ENCODE assay signal across 11 cellular contexts in the genomic region with DNA sequence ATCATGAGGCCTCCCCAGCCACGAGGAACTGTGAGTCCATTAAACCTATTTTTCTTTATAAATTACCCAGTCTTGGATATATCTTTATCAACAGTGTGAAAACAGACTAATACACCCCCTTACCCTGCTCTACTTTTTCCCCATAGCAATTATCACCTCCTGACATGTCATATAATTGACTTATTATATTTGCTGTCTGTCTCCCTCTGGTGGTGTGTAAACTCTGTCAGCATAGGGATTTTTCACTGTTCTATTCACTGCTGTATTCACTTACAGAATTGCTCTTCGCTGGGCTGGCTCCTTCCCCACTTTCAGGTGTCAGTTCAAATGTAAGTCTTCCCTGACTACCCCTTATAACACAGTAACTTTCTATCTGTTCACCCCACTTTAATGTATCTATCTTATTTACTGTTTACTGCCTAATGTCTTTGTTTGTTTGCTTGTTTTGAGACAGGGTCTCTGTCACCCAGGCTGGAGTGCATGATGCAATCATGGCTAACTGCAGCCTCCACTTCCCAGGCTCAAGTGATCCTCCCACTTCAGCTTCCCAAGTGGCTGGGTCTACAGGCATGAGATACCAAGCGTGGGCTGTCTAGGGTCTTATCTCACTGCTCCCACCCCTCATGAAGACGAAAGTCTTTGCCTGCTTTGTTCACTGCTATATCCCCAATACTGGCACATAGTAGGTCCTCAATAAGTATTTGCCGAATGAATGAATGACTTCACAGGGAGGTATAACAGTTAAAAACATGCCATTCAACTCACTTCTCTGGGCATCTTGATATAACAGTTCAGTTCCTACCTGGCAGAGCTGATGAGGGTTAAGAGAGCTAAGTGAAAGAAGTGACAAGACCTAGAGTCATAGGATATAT. TPM values are rescaled to one million over a fixed set of nuclear protein-coding genes. Genes with fewer than 3 reads are reported as not detected.
A peak's percentile ranks its signal among the peaks of the same experiment; 100 is the strongest.
DNase-seq lines count a peak whose midpoint lies in the region; ATAC-seq and TF ChIP-seq lines count a peak whose summit lies in the region.
"Had no signal": no experiment of that assay in that cellular context is flagged by ENCODE, and none has a peak within 500 bp of the region (broad histone marks: within the 10 kb centered on the region; RNA-seq: fewer than 3 reads in every experiment).

No MANE protein-coding gene starts in this region.

- no peak overlapping the region for H3K27ac Mint-ChIP-seq in H9
- H3K27ac Mint-ChIP-seq: activated CD4-positive, alpha-beta memory T cell treated with anti-CD3 and anti-CD28 coated beads, Interleukin-2, amount 10 ng/mL, durations not matched to agents 7 days and 5 days had no signal

- H3K4ac ChIP-seq in H9 (ENCODE audit: low read depth, low read length): no peak overlapping the region

- no peak overlapping the region for H2BK120ac ChIP-seq in H9 (ENCODE audit: low read depth, low read length, poor library complexity, severe bottlenecking)

- no peaks in the 10 kb centered on the region for H4K20me1 ChIP-seq in H9 (ENCODE audit: control insufficient read depth, insufficient read depth, insufficient read length)

- no peak overlapping the region for H3T11ph ChIP-seq in H9 (ENCODE audit: low read length)

- H3K23me2 ChIP-seq in H9 (ENCODE audit: insufficient read length, low read depth, low read length, poor library complexity, severe bottlenecking): no peaks in the 10 kb centered on the region

- H3K4me1 Mint-ChIP-seq in H9: peaks cover 5 to 8% of the 10 kb centered on the region in 2 experiments

- H2AFZ ChIP-seq in H9 (ENCODE audit: low read length): no peak overlapping the region
- H2AFZ ChIP-seq: parathyroid adenoma had no signal

- no peaks in the 10 kb centered on the region for H3K79me2 ChIP-seq in H9 (ENCODE audit: insufficient read depth, low read length)
- H3K79me2 ChIP-seq: parathyroid adenoma had no signal

- H3K27ac ChIP-seq in C4-2B: no peak overlapping the region
- H3K27ac ChIP-seq in H9 (ENCODE audit: insufficient read length, low read depth, low read length): no peak overlapping the region
- H3K27ac ChIP-seq: body of pancreas, parathyroid adenoma had no signal

- H3K9me3 Mint-ChIP-seq in H9: peaks cover 6 to 18% of the 10 kb centered on the region in 2 experiments; a peak in 4 of 5 replicates

- H4K91ac ChIP-seq in H9 (ENCODE audit: insufficient read length, low read depth, low read length): no peak overlapping the region

- no peak overlapping the region for H3K9ac ChIP-seq in H9 (ENCODE audit: extremely low read depth, insufficient read length, low read length)
- H3K9ac ChIP-seq: parathyroid adenoma had no signal

- no peaks in the 10 kb centered on the region for H3K79me1 ChIP-seq in H9 (ENCODE audit: insufficient read depth, low read depth, low read length, poor library complexity, severe bottlenecking)

- H3K27me3 ChIP-seq in H9 (ENCODE audit: insufficient read depth, low read length): no peaks in the 10 kb centered on the region
- H3K27me3 ChIP-seq: body of pancreas had no signal

- no peak overlapping the region for H3K56ac ChIP-seq in H9 (ENCODE audit: insufficient read length, low read depth, low read length)

- H4K8ac ChIP-seq in H9 (replicated peaks; ENCODE audit: insufficient read length, low read depth, low read length): no peak overlapping the region

- DNase-seq in H9 (no peak), SW480 (ENCODE audit: low spot score) (peak; percentile 30), iris pigment epithelial cell (ENCODE audit: low read depth) (peak; percentile 20), NOMO-1 treated with dmso at 0.1 percent for 144 hours (lab: John Stamatoyannopoulos, UW; ENCODE audit: unreplicated experiment) (no peak)
- no peak for DNase-seq in activated CD8-positive, alpha-beta memory T cell treated with anti-CD3 and anti-CD28 coated beads for 24 hours
- DNase-seq: activated CD4-positive, alpha-beta memory T cell treated with anti-CD3 and anti-CD28 coated beads, Interleukin-2, amount 10 ng/mL, durations not matched to agents 7 days and 5 days; body of pancreas had no signal

- no peaks in the 10 kb centered on the region for H3K9me3 ChIP-seq in H9 (ENCODE audit: control insufficient read depth, low read depth, low read length)
- H3K9me3 ChIP-seq: body of pancreas had no signal

- no peak overlapping the region for H3K23ac ChIP-seq in H9 (ENCODE audit: insufficient read length, low read depth, low read length)

- H3K27me3 Mint-ChIP-seq in H9 (ENCODE audit: low read depth): peaks cover 3% of the 10 kb centered on the region
- H3K27me3 Mint-ChIP-seq: activated CD4-positive, alpha-beta memory T cell treated with anti-CD3 and anti-CD28 coated beads, Interleukin-2, amount 10 ng/mL, durations not matched to agents 7 days and 5 days had no signal

- TF ChIP-seq CTCF in C4-2B (conservative IDR thresholded peaks at IDR 0.05): peak; percentile 48
- peak; percentile 54 for TF ChIP-seq CTCF in H9 (conservative IDR thresholded peaks at IDR 0.05)

- WGBS in H9 (ENCODE audit: extremely low coverage, insufficient read length, low lambda C conversion rate): no CpG with 5 or more reads among the region's 5 CpGs

- H3K4me1 ChIP-seq in H9 (ENCODE audit: insufficient read depth, low read length): no peaks in the 10 kb centered on the region
- H3K4me1 ChIP-seq: parathyroid adenoma had no signal

- H2BK20ac ChIP-seq in H9 (ENCODE audit: low read depth, low read length, poor library complexity, severe bottlenecking): no peak overlapping the region

- H2BK15ac ChIP-seq in H9 (ENCODE audit: low read depth, low read length): no peak overlapping the region

- H2AK5ac ChIP-seq in H9 (ENCODE audit: insufficient read length, low read length): no peak overlapping the region

- no peak overlapping the region for H2BK12ac ChIP-seq in H9 (ENCODE audit: insufficient read length, low read depth, low read length)

- H4K5ac ChIP-seq in H9 (ENCODE audit: insufficient read length, low read depth, low read length): no peak overlapping the region

- H3K36me3 Mint-ChIP-seq in H9 (ENCODE audit: insufficient read depth in 1 of 3, low read depth in 3 of 3): peaks cover 4 to 21% (median 8%) of the 10 kb centered on the region in 3 experiments; a peak in 6 of 7 replicates

- no peak overlapping the region for H3K4me3 Mint-ChIP-seq in H9
- H3K4me3 Mint-ChIP-seq: activated CD4-positive, alpha-beta memory T cell treated with anti-CD3 and anti-CD28 coated beads, Interleukin-2, amount 10 ng/mL, durations not matched to agents 7 days and 5 days had no signal

- ATAC-seq in GM21381 (IDR thresholded peaks at IDR 0.05; ENCODE audit: unreplicated experiment) (no peak), HG03039 (IDR thresholded peaks at IDR 0.05; ENCODE audit: unreplicated experiment) (no peak)
- ATAC-seq: body of pancreas had no signal

- H3K4me2 ChIP-seq in H9 (ENCODE audit: insufficient read depth, insufficient read length, low read length): no peak overlapping the region

- H2BK5ac ChIP-seq in H9 (ENCODE audit: insufficient read length, low read length): no peak overlapping the region

- no peak overlapping the region for H3K18ac ChIP-seq in H9 (ENCODE audit: insufficient read length, low read depth, low read length)

- no peak overlapping the region for H3K14ac ChIP-seq in H9 (ENCODE audit: insufficient read depth, low read length)

RNA-seq across cellular contexts. Expression of a gene that starts 52.4 kb away (rescaled TPM):
- 92.9 and 97.2 TPM in 2 replicates for total RNA-seq in H9 (2021)

RNA-seq across cellular contexts. Expression of a gene that starts 53.6 kb away (rescaled TPM):
- total RNA-seq in H9 (2021): 12.8 and 14.8 TPM in 2 replicates

Comparison
In these comparisons a context has a peak if more than half of its experiments do, and no peak if none do; other contexts are left out.
1. DNase-seq: peak in SW480 (single experiment) and iris pigment epithelial cell (single experiment); none in H9 (single experiment), activated CD8-positive, alpha-beta memory T cell treated with anti-CD3 and anti-CD28 coated beads for 24 hours (single experiment) and NOMO-1 treated with dmso at 0.1 percent for 144 hours (single experiment).